Comparison of ENCODE assay signal across 2 cellular contexts in genomic region chr1:227318003-227318851, GRCh38.
A peak's percentile ranks its signal among the peaks of the same experiment; 100 is the strongest.
TF ChIP-seq lines count a peak whose summit lies in the region.

Gene CDC42BPA (minus strand): TSS chr1:227318492. CDS start chr1:227317182, 1,310 bp downstream.

TF ChIP-seq in SK-N-SH treated with all-trans-retinoic acid at 6 μM for 48 hours, 23 proteins besides CTCF, POLR2A, EP300 and RAD21 (continued from another document):
- no peak for TF ChIP-seq CSRNP3 (CRISPR knock-in tag; IDR thresholded peaks at IDR 0.05)
- no peak for TF ChIP-seq ZFP3 (CRISPR knock-in tag; IDR thresholded peaks at IDR 0.05)
- TF ChIP-seq CREB5 (CRISPR knock-in tag; IDR thresholded peaks at IDR 0.05; ENCODE audit: low read depth) = no peak
- TF ChIP-seq SNAI2 (CRISPR knock-in tag; IDR thresholded peaks at IDR 0.05) = no peak
- TF ChIP-seq ZNF565 (CRISPR knock-in tag; conservative IDR thresholded peaks at IDR 0.05; ENCODE audit: low read depth) = no peak
- no peak for TF ChIP-seq OSR1 (CRISPR knock-in tag; IDR thresholded peaks at IDR 0.05)
- TF ChIP-seq PATZ1 (CRISPR knock-in tag; IDR thresholded peaks at IDR 0.05; ENCODE audit: borderline replicate concordance) = no peak
- TF ChIP-seq GLIS3 (CRISPR knock-in tag; IDR thresholded peaks at IDR 0.05) = no peak
- TF ChIP-seq TCF4 (CRISPR knock-in tag; IDR thresholded peaks at IDR 0.05; ENCODE audit: borderline replicate concordance) = no peak
- no peak for TF ChIP-seq CSDC2 (CRISPR knock-in tag; IDR thresholded peaks at IDR 0.05)
- TF ChIP-seq ZC3H10 (CRISPR knock-in tag; IDR thresholded peaks at IDR 0.05) = no peak
- TF ChIP-seq ZFP30 (CRISPR knock-in tag; IDR thresholded peaks at IDR 0.05) = no peak
- no peak for TF ChIP-seq BACH2 (CRISPR knock-in tag; IDR thresholded peaks at IDR 0.05; ENCODE audit: borderline replicate concordance)
- no peak for TF ChIP-seq TOX (CRISPR knock-in tag; IDR thresholded peaks at IDR 0.05; ENCODE audit: borderline replicate concordance)
- no peak for TF ChIP-seq POU6F1 (CRISPR knock-in tag; IDR thresholded peaks at IDR 0.05; ENCODE audit: borderline replicate concordance, low read depth)
- TF ChIP-seq ZNF70 (CRISPR knock-in tag; IDR thresholded peaks at IDR 0.05) = no peak
- TF ChIP-seq ISL1 (CRISPR knock-in tag; IDR thresholded peaks at IDR 0.05) = no peak
- no peak for TF ChIP-seq ZNF8 (CRISPR knock-in tag; IDR thresholded peaks at IDR 0.05)
- TF ChIP-seq PPARA (CRISPR knock-in tag; IDR thresholded peaks at IDR 0.05; ENCODE audit: borderline replicate concordance) = no peak

TF ChIP-seq in K562, 482 proteins besides CTCF, POLR2A, EP300 and RAD21 (continued from another document and continues in another):
- peak; percentile 63; the same call in 1 of the 2 replicates for TF ChIP-seq ZBTB26 (CRISPR knock-in tag; IDR thresholded peaks at IDR 0.05)
- TF ChIP-seq SIRT6 (IDR thresholded peaks at IDR 0.05; ENCODE audit: low read depth, low read length) = no peak
- TF ChIP-seq FUS (optimal IDR thresholded peaks at IDR 0.05; ENCODE audit: low read depth, low read length) = peak; percentile 61
- TF ChIP-seq ZSCAN29 (IDR thresholded peaks at IDR 0.05) = no peak; the same call in 1 of the 2 replicates
- TF ChIP-seq POLR2G (IDR thresholded peaks at IDR 0.05; ENCODE audit: low read depth, low read length) = peak; percentile 92
- 0 out of 2 replicates have a peak, but pooled peaks have one; percentile 15 for TF ChIP-seq MITF (IDR thresholded peaks at IDR 0.05)
- TF ChIP-seq STAT6 (CRISPR knock-in tag; IDR thresholded peaks at IDR 0.05) = no peak
- TF ChIP-seq ZNF146 (CRISPR knock-in tag; IDR thresholded peaks at IDR 0.05; ENCODE audit: unreplicated experiment) = no peak
- peak; percentile 75; the same call in 1 of the 2 replicates for TF ChIP-seq POLR2AphosphoS5 (IDR thresholded peaks at IDR 0.05; ENCODE audit: control insufficient read depth, insufficient read depth, low read depth, low read length)
- no peak for TF ChIP-seq TSC22D4 (tag; IDR thresholded peaks at IDR 0.05)
- no peak for TF ChIP-seq NBN (IDR thresholded peaks at IDR 0.05; ENCODE audit: low read depth)
- no peak for TF ChIP-seq SOX6 (IDR thresholded peaks at IDR 0.05)
- no peak for TF ChIP-seq HNRNPUL1 (IDR thresholded peaks at IDR 0.05; ENCODE audit: low read length)
- TF ChIP-seq ELF1 (tag; IDR thresholded peaks at IDR 0.05) = no peak
- no peak for TF ChIP-seq GTF3C2 (IDR thresholded peaks at IDR 0.05; ENCODE audit: borderline replicate concordance, extremely low read depth, insufficient read length)
- no peak for TF ChIP-seq MAFK (IDR thresholded peaks at IDR 0.05; ENCODE audit: low read length)
- no peak for TF ChIP-seq CLOCK (CRISPR knock-in tag; IDR thresholded peaks at IDR 0.05; ENCODE audit: borderline replicate concordance)
- no peak for TF ChIP-seq ZNF239 (CRISPR knock-in tag; IDR thresholded peaks at IDR 0.05)
- no peak for TF ChIP-seq CHD1 (IDR thresholded peaks at IDR 0.05; ENCODE audit: low read length)
- peak; percentile 54; the same call in 1 of the 2 replicates for TF ChIP-seq ATF7 (IDR thresholded peaks at IDR 0.05)
- no peak for TF ChIP-seq CBFB (CRISPR knock-in tag; IDR thresholded peaks at IDR 0.05)
- TF ChIP-seq HES1 (IDR thresholded peaks at IDR 0.05; ENCODE audit: low read depth) = peak; percentile 71; the same call in 1 of the 2 replicates
- TF ChIP-seq XRCC5 (IDR thresholded peaks at IDR 0.05; ENCODE audit: low read depth, low read length) = 0 out of 2 replicates have a peak, but pooled peaks have one; percentile 3
- no peak for TF ChIP-seq DNMT1 (IDR thresholded peaks at IDR 0.05)
- no peak; the same call in 1 of the 2 replicates for TF ChIP-seq ZNF197 (CRISPR knock-in tag; IDR thresholded peaks at IDR 0.05; ENCODE audit: low read depth)
- TF ChIP-seq ZBTB40 (IDR thresholded peaks at IDR 0.05) = no peak
- no peak for TF ChIP-seq ZBTB40 (CRISPR knock-in tag; IDR thresholded peaks at IDR 0.05)
